ENCODE assay signal across 18 cellular contexts in the genomic region with DNA sequence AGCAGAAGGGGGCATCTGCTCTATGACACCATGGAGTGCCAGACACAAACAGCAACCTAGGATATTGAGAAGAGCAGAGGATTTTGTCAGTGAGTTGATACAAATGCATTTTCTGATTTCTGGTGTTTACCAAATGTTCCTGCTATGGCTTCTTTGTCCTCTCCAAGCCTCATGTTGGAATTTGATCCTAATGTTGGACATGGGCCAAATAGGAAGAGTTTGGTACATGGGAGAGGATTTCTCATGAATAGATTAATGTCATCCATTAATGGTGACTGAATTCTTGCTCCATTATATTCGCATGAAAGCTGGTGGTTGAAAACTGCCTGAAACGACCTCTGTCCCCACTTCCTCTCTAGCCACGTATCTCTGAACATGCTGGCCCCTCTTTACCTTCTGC.
DNase-seq lines count a peak whose midpoint lies in the region; ATAC-seq and TF ChIP-seq lines count a peak whose summit lies in the region.
"Had no signal": no experiment of that assay in that cellular context is flagged by ENCODE, and none has a peak within 500 bp of the region (broad histone marks: within the 10 kb centered on the region; RNA-seq: fewer than 3 reads in every experiment).

No MANE protein-coding gene starts in this region.

- no peaks in the 10 kb centered on the region for H3K27me3 Mint-ChIP-seq in activated T-helper 2 cell treated with anti-CD3 and anti-CD28 coated beads, Interferon-gamma antibody, Interleukin-2, Interleukin-4, amounts not matched to agents 10 μg/mL and 5 μg/mL and 100 μg/mL, durations not matched to agents 14 hours and 24 hours and 36 hours (ENCODE audit: low read depth)
- H3K27me3 Mint-ChIP-seq: B cell; CD4-positive, alpha-beta T cell had no signal

- CTCF ChIA-PET in A673 (lab: Charles Lee) = no interaction called here

- intact Hi-C loops in A673 (cut with micrococcal nuclease; ENCODE audit: unreplicated experiment) (no loop called here), dorsolateral prefrontal cortex (cut with DNase I) (no loop called here)
- intact Hi-C loops in activated T-helper 2 cell treated with anti-CD3 and anti-CD28 coated beads, Interferon-gamma antibody, Interleukin-2, Interleukin-4, amounts not matched to agents 10 μg/mL and 5 μg/mL and 100 μg/mL, durations not matched to agents 14 hours and 24 hours and 36 hours (cut with micrococcal nuclease) = no loop called here

- H3K27me3 ChIP-seq in A673 (replicated peaks; ENCODE audit: insufficient read depth, low read depth, low read length, poor library complexity) = no peaks in the 10 kb centered on the region
- peaks cover 0 to 4% (median 0%) of the 10 kb centered on the region in 45 donors for H3K27me3 ChIP-seq in dorsolateral prefrontal cortex

- DNase-seq in A673 (ENCODE audit: low spot score) = peak; percentile 57
- peak; percentile 49 for DNase-seq in DMS153 treated with DMSO at 0.1 percent for 48 hours (lab: John Stamatoyannopoulos, UW; ENCODE audit: unreplicated experiment)
- peak; percentile 5 for DNase-seq in NCI-H1694 (lab: John Stamatoyannopoulos, UW)
- peak; percentile 18 for DNase-seq in NCI-H510A treated with DMSO at 0.1 percent for 48 hours (lab: John Stamatoyannopoulos, UW)
- DNase-seq in activated T-helper 2 cell treated with anti-CD3 and anti-CD28 coated beads, Interferon-gamma antibody, Interleukin-2, Interleukin-4, amounts not matched to agents 10 μg/mL and 5 μg/mL and 100 μg/mL, durations not matched to agents 14 hours and 24 hours and 36 hours (ENCODE audit: low spot score) = no peak
- DNase-seq in dorsolateral prefrontal cortex = no peak
- DNase-seq in MV-4-11 (lab: John Stamatoyannopoulos, UW) = no peak
- DNase-seq: CD4-positive, alpha-beta T cell; EL; NCI-H1048; NCI-H2081 treated with DMSO at 0.1 percent for 48 hours; NCI-H526 had no signal

- H3K4me1 ChIP-seq in A673 (ENCODE audit: insufficient read depth, low read length, poor library complexity, severe bottlenecking) = peaks cover 16% of the 10 kb centered on the region

- no peak overlapping the region for H3K4me3 Mint-ChIP-seq in activated T-helper 2 cell treated with anti-CD3 and anti-CD28 coated beads, Interferon-gamma antibody, Interleukin-2, Interleukin-4, amounts not matched to agents 10 μg/mL and 5 μg/mL and 100 μg/mL, durations not matched to agents 14 hours and 24 hours and 36 hours (ENCODE audit: low read depth)
- H3K4me3 Mint-ChIP-seq: B cell; CD4-positive, alpha-beta T cell; T-helper 1 cell treated with Interleukin-12 subunit alpha and Interleukin-12 subunit beta and Interleukin-4 antibody, amounts not matched to agents 30 μg/mL and 1 μg/mL, for 36 hours had no signal

- H3K36me3 ChIP-seq in A673 (ENCODE audit: insufficient read depth, low read length, poor library complexity, severe bottlenecking) = no peaks in the 10 kb centered on the region

- BruUV-seq in A673 (replicated peaks; lab: Mats Ljungman, UMichigan) = no TSS peak

- H3K9me3 Mint-ChIP-seq in activated T-helper 2 cell treated with anti-CD3 and anti-CD28 coated beads, Interferon-gamma antibody, Interleukin-2, Interleukin-4, amounts not matched to agents 10 μg/mL and 5 μg/mL and 100 μg/mL, durations not matched to agents 14 hours and 24 hours and 36 hours = peaks cover 28% of the 10 kb centered on the region

- no peaks in the 10 kb centered on the region for H3K36me3 Mint-ChIP-seq in activated T-helper 2 cell treated with anti-CD3 and anti-CD28 coated beads, Interferon-gamma antibody, Interleukin-2, Interleukin-4, amounts not matched to agents 10 μg/mL and 5 μg/mL and 100 μg/mL, durations not matched to agents 14 hours and 24 hours and 36 hours (ENCODE audit: low read depth)

- H3K9me3 ChIP-seq in A673 (ENCODE audit: low read depth, low read length, poor library complexity, severe bottlenecking) = no peaks in the 10 kb centered on the region

- TF ChIP-seq CTCF in A673 (conservative IDR thresholded peaks at IDR 0.05; ENCODE audit: low read depth, low read length) (no peak), dorsolateral prefrontal cortex (IDR thresholded peaks at IDR 0.05 in 54 of 56, conservative IDR thresholded peaks at IDR 0.05 in 2 of 56; ENCODE audit: low read depth in 1 of 56, partially characterized antibody in 56 of 56) (no peak)

- H3K27ac Mint-ChIP-seq in activated T-helper 2 cell treated with anti-CD3 and anti-CD28 coated beads, Interferon-gamma antibody, Interleukin-2, Interleukin-4, amounts not matched to agents 10 μg/mL and 5 μg/mL and 100 μg/mL, durations not matched to agents 14 hours and 24 hours and 36 hours = no peak overlapping the region
- H3K27ac Mint-ChIP-seq: B cell; CD4-positive, alpha-beta T cell; T-helper 1 cell treated with Interleukin-12 subunit alpha and Interleukin-12 subunit beta and Interleukin-4 antibody, amounts not matched to agents 30 μg/mL and 1 μg/mL, for 36 hours had no signal

- peak overlapping the region; percentile 21 for H3K27ac ChIP-seq in A673 (ENCODE audit: low read depth, low read length, poor library complexity, severe bottlenecking)
- H3K27ac ChIP-seq in dorsolateral prefrontal cortex = no peak overlapping the region

- ATAC-seq in HG03108 (IDR thresholded peaks at IDR 0.05; ENCODE audit: unreplicated experiment) = no peak
- ATAC-seq: HCT116, Panc1, Right ventricle myocardium inferior had no signal

- H3K4me1 Mint-ChIP-seq in activated T-helper 2 cell treated with anti-CD3 and anti-CD28 coated beads, Interferon-gamma antibody, Interleukin-2, Interleukin-4, amounts not matched to agents 10 μg/mL and 5 μg/mL and 100 μg/mL, durations not matched to agents 14 hours and 24 hours and 36 hours (ENCODE audit: low read depth) = no peaks in the 10 kb centered on the region
- H3K4me1 Mint-ChIP-seq: B cell had no signal

- H3K4me3 ChIP-seq in A673 (ENCODE audit: low read depth, low read length, poor library complexity, severe bottlenecking) = no peak overlapping the region
- H3K4me3 ChIP-seq in dorsolateral prefrontal cortex = no peak overlapping the region

- POLR2A ChIA-PET in A673 (lab: Charles Lee; ENCODE audit: low non-redundant PET) = no interaction called here

Comparison
In these comparisons a context has a peak if more than half of its experiments do, and no peak if none do; other contexts are left out.
1. DNase-seq: peak in A673 (single experiment), DMS153 treated with DMSO at 0.1 percent for 48 hours (single experiment), NCI-H1694 (single experiment) and NCI-H510A treated with DMSO at 0.1 percent for 48 hours (single experiment); none in activated T-helper 2 cell treated with anti-CD3 and anti-CD28 coated beads, Interferon-gamma antibody, Interleukin-2, Interleukin-4, amounts not matched to agents 10 μg/mL and 5 μg/mL and 100 μg/mL, durations not matched to agents 14 hours and 24 hours and 36 hours (single experiment), dorsolateral prefrontal cortex (0 of 10) and MV-4-11 (single experiment).